Comparison of ENCODE assay signal across 26 cellular contexts in genomic region chr9:132457508-132457907, GRCh38. TPM values are rescaled to one million over a fixed set of nuclear protein-coding genes. Genes with fewer than 3 reads are reported as not detected.
"Had no signal": no experiment of that assay in that cellular context is flagged by ENCODE, and none has a peak within 500 bp of the region (broad histone marks: within the 10 kb centered on the region; RNA-seq: fewer than 3 reads in every experiment).

No MANE protein-coding gene starts in this region.

- H3K27ac Mint-ChIP-seq: effector memory CD8-positive, alpha-beta T cell; natural killer cell; stimulated activated naive B cell treated with anti-CD40 and anti-IgM and Interleukin-4, amounts not matched to agents 10 μg/mL and 1 μg/mL and 100 μg/mL, for 72 hours; stimulated activated naive CD8-positive, alpha-beta T cell treated with anti-CD3 and anti-CD28 coated beads, Interleukin-15, amount 100 ng/mL, for 72 hours had no signal

- H3K4me3 Mint-ChIP-seq: effector memory CD8-positive, alpha-beta T cell; natural killer cell; stimulated activated naive B cell treated with anti-CD40 and anti-IgM and Interleukin-4, amounts not matched to agents 10 μg/mL and 1 μg/mL and 100 μg/mL, for 72 hours; stimulated activated naive CD8-positive, alpha-beta T cell treated with anti-CD3 and anti-CD28 coated beads, Interleukin-15, amount 100 ng/mL, for 72 hours had no signal

- H3K4me3 ChIP-seq: esophagus squamous epithelium, hepatocyte, psoas muscle, spleen, testis, tibial nerve had no signal

- H3K27ac ChIP-seq: esophagus squamous epithelium, foreskin keratinocyte, hepatocyte, neutrophil, psoas muscle, spleen, testis, tibial nerve had no signal

- H3K9me3 Mint-ChIP-seq: effector memory CD8-positive, alpha-beta T cell; natural killer cell; stimulated activated naive B cell treated with anti-CD40 and anti-IgM and Interleukin-4, amounts not matched to agents 10 μg/mL and 1 μg/mL and 100 μg/mL, for 72 hours; stimulated activated naive CD8-positive, alpha-beta T cell treated with anti-CD3 and anti-CD28 coated beads, Interleukin-15, amount 100 ng/mL, for 72 hours had no signal

- H3K9me3 ChIP-seq: esophagus squamous epithelium, neutrophil, psoas muscle, testis, tibial nerve had no signal

- H3K4me1 Mint-ChIP-seq: stimulated activated naive B cell treated with anti-CD40 and anti-IgM and Interleukin-4, amounts not matched to agents 10 μg/mL and 1 μg/mL and 100 μg/mL, for 72 hours; stimulated activated naive CD8-positive, alpha-beta T cell treated with anti-CD3 and anti-CD28 coated beads, Interleukin-15, amount 100 ng/mL, for 72 hours had no signal

- H3K36me3 Mint-ChIP-seq: natural killer cell; stimulated activated naive B cell treated with anti-CD40 and anti-IgM and Interleukin-4, amounts not matched to agents 10 μg/mL and 1 μg/mL and 100 μg/mL, for 72 hours had no signal

- H2AFZ ChIP-seq: hepatocyte had no signal

- H3K79me2 ChIP-seq: hepatocyte had no signal

- H3K27me3 ChIP-seq: testis had no signal

- H3K4me1 ChIP-seq: esophagus squamous epithelium, foreskin keratinocyte, psoas muscle, spleen, testis, tibial nerve had no signal

- H3K36me3 ChIP-seq: esophagus squamous epithelium, neutrophil, spleen, tibial nerve had no signal

- DNase-seq: effector memory CD8-positive, alpha-beta T cell; esophagus squamous epithelium; foreskin keratinocyte; left colon; mammary epithelial cell; natural killer cell; psoas muscle; retina; spleen; stimulated activated CD4-positive, alpha-beta T cell treated with anti-CD3 and anti-CD28 coated beads, Interleukin-15, amount 100 ng/mL, for 24 hours; stimulated activated CD4-positive, alpha-beta T cell treated with anti-CD3 and anti-CD28 coated beads, Interleukin-1b, Interleukin-23, amount 100 ng/mL, for 48 hours; stimulated activated CD4-positive, alpha-beta T cell treated with anti-CD3 and anti-CD28 coated beads, Interleukin-4, amount 100 ng/mL, for 4 hours; stimulated activated naive B cell treated with anti-CD40 and anti-IgM and Interleukin-4, amounts not matched to agents 10 μg/mL and 1 μg/mL and 100 μg/mL, for 72 hours; stimulated activated naive CD8-positive, alpha-beta T cell treated with anti-CD3 and anti-CD28 coated beads, Interleukin-15, amount 100 ng/mL, for 72 hours; testis had no signal

- H3K4me2 ChIP-seq: hepatocyte had no signal

- ATAC-seq: effector memory CD8-positive, alpha-beta T cell; foreskin keratinocyte; left colon; natural killer cell; psoas muscle; sciatic nerve; stimulated activated naive B cell treated with anti-CD40 and anti-IgM and Interleukin-4, amounts not matched to agents 10 μg/mL and 1 μg/mL and 100 μg/mL, for 72 hours; stimulated activated naive CD8-positive, alpha-beta T cell treated with anti-CD3 and anti-CD28 coated beads, Interleukin-15, amount 100 ng/mL, for 72 hours had no signal

RNA-seq across cellular contexts. Expression of gene CFAP77, which starts 47.5 kb away (rescaled TPM):
- total RNA-seq: epithelial cell of proximal tubule, esophagus squamous epithelium, foreskin keratinocyte, left colon, lower leg skin, mammary epithelial cell, mucosa of gallbladder, myocyte, natural killer cell, psoas muscle, sciatic nerve, skeletal muscle tissue, spleen, subcutaneous adipose tissue, ureter had no signal
- polyA plus RNA-seq: foreskin keratinocyte, mammary epithelial cell, psoas muscle had no signal
